17 cellular contexts compared by ENCODE assay signal in the genomic region with DNA sequence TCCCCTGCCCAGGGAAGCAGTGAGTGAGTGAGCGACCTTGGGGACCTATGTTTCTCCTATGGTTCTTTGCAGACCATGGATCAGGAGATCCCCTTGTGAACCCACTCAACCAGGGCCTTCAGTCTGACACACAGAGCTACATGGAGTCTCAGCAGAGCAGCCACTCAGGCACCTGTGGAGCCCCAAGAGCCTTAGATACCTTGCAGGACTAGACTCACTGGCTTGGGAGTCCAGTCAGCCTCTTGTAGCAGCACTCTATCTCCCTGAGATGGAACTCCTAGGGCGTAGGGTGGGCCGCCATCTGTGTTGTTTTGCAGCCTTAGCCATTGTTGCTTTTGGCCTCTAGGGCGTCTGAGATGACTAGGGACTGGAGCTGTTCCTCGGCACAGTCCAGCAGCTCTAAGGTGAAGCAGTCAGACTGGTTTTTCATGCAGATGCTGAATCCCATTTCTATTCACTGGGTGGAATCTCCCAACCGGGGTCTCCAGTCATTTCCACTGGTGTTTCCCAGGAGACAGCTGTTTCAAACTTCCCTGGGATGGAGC.
DNase-seq lines count a peak whose midpoint lies in the region; ATAC-seq and TF ChIP-seq lines count a peak whose summit lies in the region.
"Had no signal": no experiment of that assay in that cellular context is flagged by ENCODE, and none has a peak within 500 bp of the region (broad histone marks: within the 10 kb centered on the region; RNA-seq: fewer than 3 reads in every experiment).

No MANE protein-coding gene starts in this region.

- no peak overlapping the region for H2BK12ac ChIP-seq in trophoblast cell (ENCODE audit: low read length)

- whole genome bisulfite sequencing in trophoblast cell (ENCODE audit: extremely low coverage, insufficient coverage, insufficient read length), result no CpG with 5 or more reads among the region's 6 CpGs

- H3K18ac ChIP-seq in trophoblast cell (ENCODE audit: low read length), result no peak overlapping the region

- H3K4ac ChIP-seq in trophoblast cell (ENCODE audit: low read depth, low read length), result no peak overlapping the region

- H2AK5ac ChIP-seq in trophoblast cell (ENCODE audit: low read length), result no peak overlapping the region

- no peak overlapping the region for H4K8ac ChIP-seq in trophoblast cell (ENCODE audit: low read depth, low read length)

- no peak overlapping the region for H3K23ac ChIP-seq in trophoblast cell (ENCODE audit: low read length)

- peak; percentile 10 for DNase-seq in DMS53 (lab: John Stamatoyannopoulos, UW)
- DNase-seq in DMS53 treated with DMSO at 0.1 percent for 48 hours (lab: John Stamatoyannopoulos, UW; ENCODE audit: unreplicated experiment), result no peak
- DNase-seq in epithelial cell of esophagus (ENCODE audit: low read depth), result peak; percentile 43
- DNase-seq in trophoblast cell, result no peak
- no peak for DNase-seq in stimulated activated CD8-positive, alpha-beta memory T cell treated with anti-CD3 and anti-CD28 coated beads, Interleukin-4, amount 100 ng/mL, for 48 hours
- DNase-seq: AML-193; Caco-2; CD4-positive, alpha-beta T cell; DMS79 treated with DMSO at 0.1 percent for 48 hours; H9; KBM-7 had no signal

- peaks cover 0 to 7% of the 10 kb centered on the region in 2 experiments for H3K4me1 ChIP-seq in trophoblast cell (ENCODE audit: control insufficient read depth in 1 of 2, insufficient read depth in 2 of 2, low read length in 2 of 2)
- H3K4me1 ChIP-seq: A549, Caco-2 had no signal

- H3K79me2 ChIP-seq in trophoblast cell (ENCODE audit: control insufficient read depth, insufficient read depth, low read length, poor library complexity), result no peaks in the 10 kb centered on the region

- no peak overlapping the region for H4K12ac ChIP-seq in trophoblast cell (ENCODE audit: low read depth, low read length)

- no peaks in the 10 kb centered on the region for H3K79me1 ChIP-seq in trophoblast cell (ENCODE audit: low read length)

- no peak overlapping the region for H2BK5ac ChIP-seq in trophoblast cell (ENCODE audit: low read depth, low read length, poor library complexity)

- no peak overlapping the region for H3K14ac ChIP-seq in trophoblast cell (ENCODE audit: low read length)

- no peak for ATAC-seq in GM19452 (IDR thresholded peaks at IDR 0.05; ENCODE audit: unreplicated experiment)
- ATAC-seq in GM21447 (IDR thresholded peaks at IDR 0.05; ENCODE audit: unreplicated experiment), result no peak
- ATAC-seq: A549, HepG2 had no signal

- H2AFZ ChIP-seq in trophoblast cell (ENCODE audit: insufficient read depth, low read length, poor library complexity), result no peak overlapping the region

- no peak overlapping the region for H3K9ac ChIP-seq in trophoblast cell (ENCODE audit: low read length)

- no peak for TF ChIP-seq CTCF in epithelial cell of esophagus (IDR thresholded peaks at IDR 0.05; ENCODE audit: insufficient read depth, low read depth, low read length, missing control alignments)

- H3K27me3 ChIP-seq in trophoblast cell (ENCODE audit: insufficient read depth, low read length), result no peaks in the 10 kb centered on the region

- no peak overlapping the region for H3K27ac ChIP-seq in trophoblast cell (ENCODE audit: low read depth, low read length)
- H3K27ac ChIP-seq: 22Rv1, A549, C4-2B had no signal

- no peak overlapping the region for H2BK120ac ChIP-seq in trophoblast cell (ENCODE audit: insufficient read depth, low read length, poor library complexity)

- H3K36me3 ChIP-seq in trophoblast cell (ENCODE audit: control insufficient read depth in 1 of 2, insufficient read depth in 2 of 2, low read length in 2 of 2), result no peaks in the 10 kb centered on the region

- H3K4me2 ChIP-seq in trophoblast cell (ENCODE audit: low read length), result no peak overlapping the region
- H3K4me2 ChIP-seq: A549 had no signal

- H3K4me3 ChIP-seq in epithelial cell of esophagus (ENCODE audit: low read length), result no peak overlapping the region
- peak overlapping the region; percentile 33 for H3K4me3 ChIP-seq in trophoblast cell (ENCODE audit: low read depth, low read length)
- H3K4me3 ChIP-seq: A549 had no signal

- H3K9me3 ChIP-seq in trophoblast cell (ENCODE audit: insufficient read depth, low read depth, low read length), result peaks cover 3% of the 10 kb centered on the region
- H3K9me3 ChIP-seq: A549 had no signal

- H4K91ac ChIP-seq in trophoblast cell (ENCODE audit: low read depth, low read length), result no peak overlapping the region

Comparison
In these comparisons a context has a peak if more than half of its experiments do, and no peak if none do; other contexts are left out.
1. DNase-seq: peak in DMS53 (single experiment) and epithelial cell of esophagus (single experiment); none in DMS53 treated with DMSO at 0.1 percent for 48 hours (single experiment), trophoblast cell (0 of 2) and stimulated activated CD8-positive, alpha-beta memory T cell treated with anti-CD3 and anti-CD28 coated beads, Interleukin-4, amount 100 ng/mL, for 48 hours (single experiment).